ENCODE assay signal across 23 cellular contexts in genomic region chr6:133699986-133700385, GRCh38.
A peak's percentile ranks its signal among the peaks of the same experiment; 100 is the strongest.
DNase-seq lines count a peak whose midpoint lies in the region; ATAC-seq, FAIRE-seq and TF ChIP-seq lines count a peak whose summit lies in the region.
"Had no signal": no experiment of that assay in that cellular context is flagged by ENCODE, and none has a peak within 500 bp of the region (broad histone marks: within the 10 kb centered on the region; RNA-seq: fewer than 3 reads in every experiment).

No MANE protein-coding gene starts in this region.

- H3K9me3 ChIP-seq in K562 (replicated peaks; ENCODE audit: control insufficient read depth, insufficient read depth, low read depth, low read length) = peaks cover 5% of the 10 kb centered on the region; the same call in 1 of the 2 replicates
- H3K9me3 ChIP-seq: HAP-1 had no signal

- peaks cover 31% of the 10 kb centered on the region for H3K4me1 ChIP-seq in ACC112 (ENCODE audit: control insufficient read depth, insufficient read depth, low read length, unreplicated experiment)
- H3K4me1 ChIP-seq in K562 (replicated peaks in 1 of 2; ENCODE audit: control insufficient read depth in 2 of 2, insufficient read depth in 2 of 2, low read length in 2 of 2) = peaks cover 4 to 29% of the 10 kb centered on the region in 2 experiments; a peak in 4 of 5 replicates
- H3K4me1 ChIP-seq: HAP-1 had no signal

- H3K36me3 Mint-ChIP-seq in chondrocyte (ENCODE audit: low read depth) = no peaks in the 10 kb centered on the region
- H3K36me3 Mint-ChIP-seq: CD4-positive, CD25-positive, alpha-beta regulatory T cell had no signal

- in situ Hi-C loops in K562 (cut with MboI) = no loop called here

- H3K36me3 ChIP-seq in ACC112 (ENCODE audit: insufficient read depth, low read length) = no peaks in the 10 kb centered on the region
- H3K36me3 ChIP-seq in K562 (ENCODE audit: control insufficient read depth, insufficient read depth, low read length) = no peaks in the 10 kb centered on the region
- H3K36me3 ChIP-seq: HAP-1 had no signal

- H4K20me1 ChIP-seq in K562 (replicated peaks; ENCODE audit: control insufficient read depth, insufficient read depth, low read length) = no peaks in the 10 kb centered on the region

- CTCF ChIA-PET in K562 (lab: Yijun Ruan, JAX; ENCODE audit: low intra/inter-chr PET ratio) = interaction anchor here (0.6 kb wide), 1 partner anchor 131 kb away, joined by 6 read pairs; no protein-coding TSS in a partner anchor

- H3K4me3 ChIP-seq in ACC112 (ENCODE audit: low read depth, low read length) (no peak overlapping the region), K562 (no peak overlapping the region)
- H3K4me3 ChIP-seq: A549, GM23338, HAP-1 had no signal

- intact Hi-C loops in K562 (cut with micrococcal nuclease) = loop anchor here (2.0 to 10.0 kb wide), 3 partner anchors 41 to 395 kb away; no protein-coding TSS in a partner anchor

- H3K9ac ChIP-seq in K562 (ENCODE audit: insufficient read depth in 1 of 2, low read depth in 2 of 2, low read length in 2 of 2) = no peak overlapping the region

- no peak overlapping the region for H3K4me2 ChIP-seq in K562 (ENCODE audit: insufficient read depth, low read length)
- H3K4me2 ChIP-seq: A549, GM23338 had no signal

- no peak for TF ChIP-seq EP300 in K562 (IDR thresholded peaks at IDR 0.05; ENCODE audit: low read length)

- no peak overlapping the region for H3K27ac Mint-ChIP-seq in chondrocyte (ENCODE audit: unreplicated experiment)
- H3K27ac Mint-ChIP-seq: CD4-positive, CD25-positive, alpha-beta regulatory T cell; GM23338; IgD-negative memory B cell had no signal

- BruUV-seq in K562 (replicated peaks; lab: Mats Ljungman, UMichigan) = no TSS peak

- no peaks in the 10 kb centered on the region for H3K27me3 ChIP-seq in ACC112 (ENCODE audit: insufficient read depth, low read length)
- no peaks in the 10 kb centered on the region for H3K27me3 ChIP-seq in K562 (ENCODE audit: control insufficient read depth in 2 of 2, insufficient read depth in 2 of 2, low read length in 2 of 2)

- peaks cover 4% of the 10 kb centered on the region for H3K9me3 Mint-ChIP-seq in chondrocyte (ENCODE audit: low read depth)
- H3K9me3 Mint-ChIP-seq: GM23338 had no signal

- DNase-seq in DMS 273 treated with DMSO at 0.1 percent for 48 hours (lab: John Stamatoyannopoulos, UW) (peak; percentile 68), K562 (ENCODE audit: extremely low read depth in 1 of 4, low spot score in 3 of 4) (no peak), myocyte (ENCODE audit: low read depth) (peak; percentile 52), chondrocyte (ENCODE audit: low spot score) (no peak), NCI-H2196 treated with DMSO at 0.1 percent for 48 hours (lab: John Stamatoyannopoulos, UW; ENCODE audit: unreplicated experiment) (no peak)
- no peak for DNase-seq in activated T-cell treated with anti-CD3 and anti-CD28 coated beads, Interleukin-2, amount 50 U/mL, for 1 hour
- DNase-seq: CD4-positive, CD25-positive, alpha-beta regulatory T cell; GDM1; Karpas-422; NCI-H1417; NCI-H1694 treated with DMSO at 0.1 percent for 48 hours; NCI-H2081 treated with DMSO at 0.1 percent for 48 hours; NCI-H510A treated with DMSO at 0.1 percent for 48 hours; NCI-H748 treated with DMSO at 0.1 percent for 48 hours; SIG-M5 had no signal

- no peak for ATAC-seq in K562
- ATAC-seq: A549, GM23338, Panc1, SK-N-SH treated with all-trans-retinoic acid at 6 μM for 48 hours had no signal

- POLR2A ChIA-PET in K562 (lab: Yijun Ruan, JAX) = no interaction called here

- TF ChIP-seq CTCF in K562 (IDR thresholded peaks at IDR 0.05 in 2 of 3, conservative IDR thresholded peaks at IDR 0.05 in 1 of 3; ENCODE audit: insufficient read depth in 2 of 3, low read depth in 1 of 3, low read length in 3 of 3) = no peak
- TF ChIP-seq CTCF in chondrocyte (IDR thresholded peaks at IDR 0.05) = no peak

- peaks cover 23% of the 10 kb centered on the region for H3K4me1 Mint-ChIP-seq in chondrocyte (ENCODE audit: low read depth)
- H3K4me1 Mint-ChIP-seq: CD4-positive, CD25-positive, alpha-beta regulatory T cell had no signal

- no peaks in the 10 kb centered on the region for H3K9me1 ChIP-seq in K562 (ENCODE audit: control insufficient read depth, insufficient read depth, low read length)

- no peaks in the 10 kb centered on the region for H3K27me3 Mint-ChIP-seq in chondrocyte (ENCODE audit: low read depth)
- H3K27me3 Mint-ChIP-seq: CD4-positive, CD25-positive, alpha-beta regulatory T cell had no signal

- FAIRE-seq in K562 (lab: Jason Lieb, UNC) = no peak
- FAIRE-seq: A549, GM18507 had no signal

- TF ChIP-seq POLR2A in K562 (conservative IDR thresholded peaks at IDR 0.05) = no peak

- no peak overlapping the region for H3K4me3 Mint-ChIP-seq in chondrocyte (ENCODE audit: unreplicated experiment)
- H3K4me3 Mint-ChIP-seq: CD4-positive, CD25-positive, alpha-beta regulatory T cell; GM23338 had no signal

- peak overlapping the region; percentile 46; the same call in 1 of the 2 replicates for H3K27ac ChIP-seq in ACC112 (ENCODE audit: low read depth, low read length)
- no peak overlapping the region for H3K27ac ChIP-seq in K562 (ENCODE audit: extremely low read depth, low read depth, low read length)

- H3K79me2 ChIP-seq in ACC112 (ENCODE audit: control insufficient read depth, insufficient read depth, low read length, unreplicated experiment) (no peaks in the 10 kb centered on the region), K562 (ENCODE audit: control insufficient read depth, insufficient read depth, low read length) (no peaks in the 10 kb centered on the region)

- no peak overlapping the region for H2AFZ ChIP-seq in ACC112 (ENCODE audit: low read length, unreplicated experiment)
- peak overlapping the region; percentile 25; the same call in 1 of the 2 replicates for H2AFZ ChIP-seq in K562 (ENCODE audit: low read depth, low read length)
- H2AFZ ChIP-seq: GM23338 had no signal

- TF ChIP-seq RAD21 in K562 (CRISPR knock-in tag; conservative IDR thresholded peaks at IDR 0.05 in 1 of 2, IDR thresholded peaks at IDR 0.05 in 1 of 2) = no peak

TF ChIP-seq in K562, 482 proteins besides CTCF, POLR2A, EP300 and RAD21:
- TF ChIP-seq BRCA1 (IDR thresholded peaks at IDR 0.05) (no peak), BRCA1 (CRISPR knock-in tag; IDR thresholded peaks at IDR 0.05) (no peak), HMGXB4 (CRISPR knock-in tag; IDR thresholded peaks at IDR 0.05) (no peak), GABPB2 (CRISPR knock-in tag; conservative IDR thresholded peaks at IDR 0.05) (no peak), BRF2 (IDR thresholded peaks at IDR 0.05; ENCODE audit: borderline replicate concordance, insufficient read depth, insufficient read length) (no peak), SMARCC2 (IDR thresholded peaks at IDR 0.05; ENCODE audit: low read depth) (no peak), MLLT1 (IDR thresholded peaks at IDR 0.05) (no peak), NCOA6 (IDR thresholded peaks at IDR 0.05) (no peak), CTBP1 (IDR thresholded peaks at IDR 0.05; ENCODE audit: borderline replicate concordance) (no peak), GTF2B (IDR thresholded peaks at IDR 0.05; ENCODE audit: extremely low read depth, insufficient read length) (no peak), HMG20B (CRISPR knock-in tag; IDR thresholded peaks at IDR 0.05) (no peak)

Comparison
In these comparisons a context has a peak if more than half of its experiments do, and no peak if none do; other contexts are left out.
1. DNase-seq: peak in DMS 273 treated with DMSO at 0.1 percent for 48 hours (single experiment) and myocyte (single experiment); none in K562 (0 of 4), chondrocyte (single experiment), activated T-cell treated with anti-CD3 and anti-CD28 coated beads, Interleukin-2, amount 50 U/mL, for 1 hour (single experiment) and NCI-H2196 treated with DMSO at 0.1 percent for 48 hours (single experiment).